Comparison of ENCODE assay signal across 23 cellular contexts in genomic region chrX:29587107-29587506, GRCh38.
DNase-seq lines count a peak whose midpoint lies in the region; ATAC-seq and TF ChIP-seq lines count a peak whose summit lies in the region.
"Had no signal": no experiment of that assay in that cellular context is flagged by ENCODE, and none has a peak within 500 bp of the region (broad histone marks: within the 10 kb centered on the region; RNA-seq: fewer than 3 reads in every experiment).

No MANE protein-coding gene starts in this region.

- H3K36me3 Mint-ChIP-seq in T-cell, result no peaks in the 10 kb centered on the region
- H3K36me3 Mint-ChIP-seq: activated CD8-positive, alpha-beta memory T cell treated with anti-CD3 and anti-CD28 coated beads, Interleukin-2, amount 10 ng/mL, durations not matched to agents 7 days and 5 days; naive thymus-derived CD8-positive, alpha-beta T cell had no signal

- H3K36me3 ChIP-seq in left lung, result no peaks in the 10 kb centered on the region
- H3K36me3 ChIP-seq: breast epithelium, HAP-1, heart right ventricle, WERI-Rb-1 had no signal

- no peaks in the 10 kb centered on the region for H3K4me1 ChIP-seq in left lung
- H3K4me1 ChIP-seq: breast epithelium, HAP-1 had no signal

- DNase-seq in T-cell, result no peak
- DNase-seq in left lung, result no peak
- no peak for DNase-seq in left cardiac atrium
- no peak for DNase-seq in NCI-H1417 treated with DMSO at 0.1 percent for 48 hours (lab: John Stamatoyannopoulos, UW)
- DNase-seq: activated CD4-positive, alpha-beta T cell treated with anti-CD3 and anti-CD28 coated beads, Interleukin-2, amount 10 ng/mL, durations not matched to agents 24 days and 14 days; activated CD8-positive, alpha-beta memory T cell treated with anti-CD3 and anti-CD28 coated beads, Interleukin-2, amount 10 ng/mL, durations not matched to agents 7 days and 5 days; activated naive CD4-positive, alpha-beta T cell treated with anti-CD3 and anti-CD28 coated beads for 36 hours; effector CD8-positive, alpha-beta T cell; heart right ventricle; midbrain; naive thymus-derived CD8-positive, alpha-beta T cell; NCI-H446; NCI-H82; trophoblast cell; WERI-Rb-1 had no signal

- H3K27ac Mint-ChIP-seq in T-cell, result no peak overlapping the region
- H3K27ac Mint-ChIP-seq: activated CD4-positive, alpha-beta T cell treated with anti-CD3 and anti-CD28 coated beads, Interleukin-2, amount 10 ng/mL, durations not matched to agents 24 days and 14 days; activated CD8-positive, alpha-beta memory T cell treated with anti-CD3 and anti-CD28 coated beads, Interleukin-2, amount 10 ng/mL, durations not matched to agents 7 days and 5 days; activated naive CD4-positive, alpha-beta T cell treated with anti-CD3 and anti-CD28 coated beads for 36 hours had no signal

- no peaks in the 10 kb centered on the region for H3K4me1 Mint-ChIP-seq in T-cell
- H3K4me1 Mint-ChIP-seq: activated CD4-positive, alpha-beta T cell treated with anti-CD3 and anti-CD28 coated beads, Interleukin-2, amount 10 ng/mL, durations not matched to agents 24 days and 14 days; activated CD8-positive, alpha-beta memory T cell treated with anti-CD3 and anti-CD28 coated beads, Interleukin-2, amount 10 ng/mL, durations not matched to agents 7 days and 5 days; naive thymus-derived CD8-positive, alpha-beta T cell had no signal

- no peak overlapping the region for H3K4me3 Mint-ChIP-seq in T-cell
- H3K4me3 Mint-ChIP-seq: activated CD4-positive, alpha-beta T cell treated with anti-CD3 and anti-CD28 coated beads, Interleukin-2, amount 10 ng/mL, durations not matched to agents 24 days and 14 days; activated CD8-positive, alpha-beta memory T cell treated with anti-CD3 and anti-CD28 coated beads, Interleukin-2, amount 10 ng/mL, durations not matched to agents 7 days and 5 days; activated naive CD4-positive, alpha-beta T cell treated with anti-CD3 and anti-CD28 coated beads for 36 hours; naive thymus-derived CD8-positive, alpha-beta T cell had no signal

- H3K27me3 ChIP-seq in left lung, result no peaks in the 10 kb centered on the region
- H3K27me3 ChIP-seq: breast epithelium, heart right ventricle had no signal

- intact Hi-C loops in left lung (cut with DNase I) (no loop called here), left cardiac atrium (cut with DNase I) (no loop called here)

- POLR2A ChIA-PET in T-cell (lab: Charles Lee), result no interaction called here

- ATAC-seq in GM18498 (IDR thresholded peaks at IDR 0.05; ENCODE audit: unreplicated experiment) (peak; percentile 55), GM19025 (IDR thresholded peaks at IDR 0.05; ENCODE audit: low read depth, unreplicated experiment) (peak; percentile 62), HG02623 (IDR thresholded peaks at IDR 0.05; ENCODE audit: unreplicated experiment) (peak; percentile 81), HG03342 (IDR thresholded peaks at IDR 0.05; ENCODE audit: unreplicated experiment) (peak; percentile 45), T-cell (replicated peaks in 1 of 4) (no peak), left lung (no peak), left cardiac atrium (no peak)
- ATAC-seq: activated CD8-positive, alpha-beta memory T cell treated with anti-CD3 and anti-CD28 coated beads, Interleukin-2, amount 10 ng/mL, durations not matched to agents 7 days and 5 days; heart right ventricle; left lobe of liver; naive thymus-derived CD8-positive, alpha-beta T cell had no signal

- CTCF ChIA-PET in T-cell (lab: Charles Lee), result no interaction called here

- H3K9me3 ChIP-seq in left lung, result no peaks in the 10 kb centered on the region
- H3K9me3 ChIP-seq: breast epithelium, HAP-1, heart right ventricle had no signal

- TF ChIP-seq CTCF in left lung (IDR thresholded peaks at IDR 0.05), result no peak

- no peak overlapping the region for H3K27ac ChIP-seq in left lung
- H3K27ac ChIP-seq: 22Rv1, breast epithelium, heart right ventricle, WERI-Rb-1 had no signal

- H3K27me3 Mint-ChIP-seq in T-cell, result no peaks in the 10 kb centered on the region
- H3K27me3 Mint-ChIP-seq: activated CD4-positive, alpha-beta T cell treated with anti-CD3 and anti-CD28 coated beads, Interleukin-2, amount 10 ng/mL, durations not matched to agents 24 days and 14 days; activated CD8-positive, alpha-beta memory T cell treated with anti-CD3 and anti-CD28 coated beads, Interleukin-2, amount 10 ng/mL, durations not matched to agents 7 days and 5 days; naive thymus-derived CD8-positive, alpha-beta T cell had no signal

- peaks cover 0 to 13% (median 6%) of the 10 kb centered on the region in 3 donors for H3K9me3 Mint-ChIP-seq in T-cell
- H3K9me3 Mint-ChIP-seq: activated CD4-positive, alpha-beta T cell treated with anti-CD3 and anti-CD28 coated beads, Interleukin-2, amount 10 ng/mL, durations not matched to agents 24 days and 14 days; activated naive CD4-positive, alpha-beta T cell treated with anti-CD3 and anti-CD28 coated beads for 36 hours had no signal

- no peak overlapping the region for H3K4me3 ChIP-seq in left lung
- H3K4me3 ChIP-seq: breast epithelium, HAP-1, heart right ventricle had no signal

Comparison
In these comparisons a context has a peak if more than half of its experiments do, and no peak if none do; other contexts are left out.
1. ATAC-seq: peak in GM18498 (single experiment), GM19025 (single experiment), HG02623 (single experiment) and HG03342 (single experiment); none in T-cell (0 of 4), left lung (single experiment) and left cardiac atrium (0 of 2).